ENCODE assay signal across 19 cellular contexts in genomic region chr12:41795910-41796309, GRCh38.
DNase-seq lines count a peak whose midpoint lies in the region; ATAC-seq, FAIRE-seq and TF ChIP-seq lines count a peak whose summit lies in the region.
"Had no signal": no experiment of that assay in that cellular context is flagged by ENCODE, and none has a peak within 500 bp of the region (broad histone marks: within the 10 kb centered on the region; RNA-seq: fewer than 3 reads in every experiment).

No MANE protein-coding gene starts in this region.

- no peak for ATAC-seq in HG03175 (IDR thresholded peaks at IDR 0.05; ENCODE audit: unreplicated experiment)
- ATAC-seq in naive thymus-derived CD8-positive, alpha-beta T cell, result no peak
- no peak for ATAC-seq in GM21367 (IDR thresholded peaks at IDR 0.05; ENCODE audit: unreplicated experiment)
- ATAC-seq: effector memory CD8-positive, alpha-beta T cell; gastrocnemius medialis had no signal

- no peak overlapping the region for H3K27ac ChIP-seq in 22Rv1
- no peak overlapping the region for H3K27ac ChIP-seq in endothelial cell of umbilical vein (ENCODE audit: insufficient read depth, low read depth, low read length)
- H3K27ac ChIP-seq: gastrocnemius medialis, vagina had no signal

- no peak overlapping the region for H2AFZ ChIP-seq in endothelial cell of umbilical vein (ENCODE audit: low read depth, low read length)

- peaks cover 0 to 7% (median 0%) of the 10 kb centered on the region in 3 donors for H3K36me3 Mint-ChIP-seq in naive thymus-derived CD8-positive, alpha-beta T cell
- H3K36me3 Mint-ChIP-seq: activated CD4-positive, alpha-beta memory T cell treated with anti-CD3 and anti-CD28 coated beads for 36 hours had no signal

- H3K9ac ChIP-seq in NT2/D1 (ENCODE audit: insufficient read length, low read depth) (no peak overlapping the region), endothelial cell of umbilical vein (replicated peaks; ENCODE audit: extremely low read depth, insufficient read depth, low read length) (no peak overlapping the region)

- H3K9me3 ChIP-seq in NT2/D1 (ENCODE audit: insufficient read depth, low read length) (peaks cover 6% of the 10 kb centered on the region), endothelial cell of umbilical vein (replicated peaks; ENCODE audit: control insufficient read depth, insufficient read depth, low read length) (peaks cover 2% of the 10 kb centered on the region)
- H3K9me3 ChIP-seq: gastrocnemius medialis, vagina had no signal

- H3K36me3 ChIP-seq in NT2/D1 (ENCODE audit: insufficient read depth, insufficient read length, low read length), result no peaks in the 10 kb centered on the region
- H3K36me3 ChIP-seq in endothelial cell of umbilical vein (ENCODE audit: control insufficient read depth in 2 of 2, extremely low read depth in 1 of 2, insufficient read depth in 2 of 2, low read length in 2 of 2), result no peaks in the 10 kb centered on the region
- H3K36me3 ChIP-seq: gastrocnemius medialis, vagina had no signal

- no peaks in the 10 kb centered on the region for H3K4me1 Mint-ChIP-seq in naive thymus-derived CD8-positive, alpha-beta T cell

- no peak overlapping the region for H3K4me3 ChIP-seq in NT2/D1 (ENCODE audit: insufficient read length, low read depth)
- no peak overlapping the region for H3K4me3 ChIP-seq in endothelial cell of umbilical vein (replicated peaks in 1 of 3; ENCODE audit: insufficient read depth in 1 of 3, low read depth in 1 of 3, low read length in 3 of 3)
- H3K4me3 ChIP-seq: gastrocnemius medialis, vagina had no signal

- no peak overlapping the region for H3K4me2 ChIP-seq in endothelial cell of umbilical vein (ENCODE audit: insufficient read depth, low read length)

- no peak for FAIRE-seq in endothelial cell of umbilical vein (lab: Jason Lieb, UNC)
- FAIRE-seq: kidney had no signal

- DNase-seq in NT2/D1 (ENCODE audit: low read depth, low spot score), result peak; percentile 28
- DNase-seq in endothelial cell of umbilical vein (ENCODE audit: low read depth, low spot score), result peak; percentile 5
- no peak for DNase-seq in SW480 (ENCODE audit: low spot score)
- DNase-seq in naive thymus-derived CD8-positive, alpha-beta T cell, result no peak
- DNase-seq: activated CD4-positive, alpha-beta memory T cell treated with anti-CD3 and anti-CD28 coated beads for 36 hours; activated effector memory CD4-positive, alpha-beta T cell treated with Interleukin-2 at 50 U/mL for 16 hours; DMS79 treated with DMSO at 0.1 percent for 48 hours; effector memory CD8-positive, alpha-beta T cell; gastrocnemius medialis; kidney; NCI-H1048; NCI-H345; RPMI8226 had no signal

- H3K27me3 Mint-ChIP-seq in naive thymus-derived CD8-positive, alpha-beta T cell, result peaks cover 0 to 7% (median 2%) of the 10 kb centered on the region in 5 donors
- H3K27me3 Mint-ChIP-seq: activated CD4-positive, alpha-beta memory T cell treated with anti-CD3 and anti-CD28 coated beads for 36 hours; effector memory CD8-positive, alpha-beta T cell had no signal

- H3K9me1 ChIP-seq in endothelial cell of umbilical vein (replicated peaks; ENCODE audit: control insufficient read depth, extremely low read depth, insufficient read depth, low read length), result no peaks in the 10 kb centered on the region

- POLR2A ChIA-PET in endothelial cell of umbilical vein (lab: Charles Lee), result no interaction called here
- POLR2A ChIA-PET in naive thymus-derived CD8-positive, alpha-beta T cell (lab: Charles Lee), result no interaction called here

- no peak overlapping the region for H3K27ac Mint-ChIP-seq in naive thymus-derived CD8-positive, alpha-beta T cell
- H3K27ac Mint-ChIP-seq: activated CD4-positive, alpha-beta memory T cell treated with anti-CD3 and anti-CD28 coated beads for 36 hours; effector memory CD8-positive, alpha-beta T cell; T-helper 2 cell treated with Interferon-gamma antibody and Interleukin-4, amounts not matched to agents 5 μg/mL and 100 μg/mL, for 36 hours had no signal

- no peak overlapping the region for H3K4me3 Mint-ChIP-seq in naive thymus-derived CD8-positive, alpha-beta T cell
- H3K4me3 Mint-ChIP-seq: activated CD4-positive, alpha-beta memory T cell treated with anti-CD3 and anti-CD28 coated beads for 36 hours; effector memory CD8-positive, alpha-beta T cell; T-helper 2 cell treated with Interferon-gamma antibody and Interleukin-4, amounts not matched to agents 5 μg/mL and 100 μg/mL, for 36 hours had no signal

- BruUV-seq in endothelial cell of umbilical vein (replicated peaks; lab: Mats Ljungman, UMichigan), result no TSS peak

- H3K27me3 ChIP-seq in NT2/D1 (ENCODE audit: insufficient read depth, insufficient read length) (no peaks in the 10 kb centered on the region), endothelial cell of umbilical vein (ENCODE audit: control insufficient read depth in 2 of 2, insufficient read depth in 2 of 2, low read length in 2 of 2) (no peaks in the 10 kb centered on the region)
- H3K27me3 ChIP-seq: gastrocnemius medialis, vagina had no signal

- H4K20me1 ChIP-seq in endothelial cell of umbilical vein (replicated peaks; ENCODE audit: control insufficient read depth, extremely low read depth, insufficient read depth, low read length), result no peaks in the 10 kb centered on the region

- TF ChIP-seq POLR2A in endothelial cell of umbilical vein (IDR thresholded peaks at IDR 0.05; ENCODE audit: low read depth, low read length), result no peak

- TF ChIP-seq CTCF in 22Rv1 (IDR thresholded peaks at IDR 0.05) (peak; percentile 36), GM12872 (IDR thresholded peaks at IDR 0.05; ENCODE audit: insufficient read depth, low read depth, low read length) (peak; percentile 18; the same call in 1 of the 3 replicates), endothelial cell of umbilical vein (IDR thresholded peaks at IDR 0.05; ENCODE audit: extremely low read depth in 1 of 2, insufficient read depth in 1 of 2, low read depth in 1 of 2, low read length in 2 of 2) (peak; percentile 12 to 17)

- dilution Hi-C loops in endothelial cell of umbilical vein (cut with MboI; ENCODE audit: extremely low pct_ligation_motif_present, low sequenced_read_pairs), result no loop called here

- H3K9me3 Mint-ChIP-seq in naive thymus-derived CD8-positive, alpha-beta T cell, result peaks cover 1 to 21% (median 8%) of the 10 kb centered on the region in 9 donors

- H3K4me1 ChIP-seq in NT2/D1 (ENCODE audit: insufficient read depth, insufficient read length) (no peaks in the 10 kb centered on the region), endothelial cell of umbilical vein (ENCODE audit: control insufficient read depth, extremely low read depth, insufficient read depth, low read length) (peaks cover 19% of the 10 kb centered on the region)
- H3K4me1 ChIP-seq: vagina had no signal

- no peaks in the 10 kb centered on the region for H3K79me2 ChIP-seq in endothelial cell of umbilical vein (ENCODE audit: control insufficient read depth, insufficient read depth, low read length)

- intact Hi-C loops in endothelial cell of umbilical vein (cut with micrococcal nuclease), result loop anchor here (1.0 to 2.0 kb wide), 3 partner anchors 137 to 519 kb away; no protein-coding TSS in a partner anchor

- CTCF ChIA-PET in endothelial cell of umbilical vein (lab: Charles Lee), result interaction anchor here (0.7 to 4.3 kb wide), 4 partner anchors 15 to 518 kb away, joined by 3 to 22 read pairs (median 3); no protein-coding TSS in a partner anchor

TF ChIP-seq in endothelial cell of umbilical vein, 7 proteins besides CTCF, POLR2A, EP300 and RAD21:
- TF ChIP-seq GATA2 (IDR thresholded peaks at IDR 0.05; ENCODE audit: insufficient read depth, insufficient read length, low read depth, low read length), result no peak

Comparison
In these comparisons a context has a peak if more than half of its experiments do, and no peak if none do; other contexts are left out.
1. DNase-seq: peak in NT2/D1 (single experiment) and endothelial cell of umbilical vein (single experiment); none in SW480 (single experiment) and naive thymus-derived CD8-positive, alpha-beta T cell (0 of 10).
2. Peak in every context shown above with its lines, with median percentiles within 50 percentile points of each other: CTCF ChIP-seq.